ENCODE assay signal across 1 cellular context in genomic region chr2:98508690-98509054, GRCh38.
TF ChIP-seq lines count a peak whose summit lies in the region.

No MANE protein-coding gene starts in this region.

TF ChIP-seq in GM23338, 12 proteins besides CTCF, POLR2A, EP300 and RAD21 (continued from another document):
- TF ChIP-seq ETS1 (IDR thresholded peaks at IDR 0.05) (no peak), ZNF331 (CRISPR knock-in tag; IDR thresholded peaks at IDR 0.05; ENCODE audit: low read depth) (no peak), CREB1 (CRISPR knock-in tag; IDR thresholded peaks at IDR 0.05; ENCODE audit: low read depth) (no peak)
TF ChIP-seq in GM23338: peak in this region for 0.
